ENCODE assay signal across 8 cellular contexts in genomic region chr7:3042861-3043489, GRCh38. TPM values are rescaled to one million over a fixed set of nuclear protein-coding genes. Genes with fewer than 3 reads are reported as not detected.
DNase-seq lines count a peak whose midpoint lies in the region; ATAC-seq lines count a peak whose summit lies in the region.

No MANE protein-coding gene starts in this region.

- DNase-seq in NK-92 treated with Interleukin-12 subunit alpha and Interleukin-12 subunit beta, amount 100 ng/mL, for 24 hours (lab: John Stamatoyannopoulos, UW) = peak; percentile 58
- no peak for DNase-seq in NK-92 (lab: John Stamatoyannopoulos, UW; ENCODE audit: unreplicated experiment)
- DNase-seq in activated CD8-positive, alpha-beta memory T cell treated with anti-CD3 and anti-CD28 coated beads, Interleukin-2, amount 50 U/mL, for 4 hours = peak; percentile 70
- peak; percentile 45 for DNase-seq in iPS-NIHi11 (ENCODE audit: low spot score)
- no peak for DNase-seq in SKM-1 (lab: John Stamatoyannopoulos, UW; ENCODE audit: unreplicated experiment)
- DNase-seq in Right ventricle myocardium superior = no peak

- intact Hi-C loops in Right ventricle myocardium superior (cut with DNase I) = no loop called here

- ATAC-seq in HG03442 (IDR thresholded peaks at IDR 0.05; ENCODE audit: unreplicated experiment) (peak; percentile 63), Right ventricle myocardium superior (ENCODE audit: poor library complexity) (no peak)
- peak; percentile 85 for ATAC-seq in stimulated activated memory B cell treated with anti-CD40 and anti-IgM and Interleukin-4, amounts not matched to agents 10 μg/mL and 1 μg/mL and 100 μg/mL, for 72 hours

- H3K27me3 Mint-ChIP-seq in stimulated activated memory B cell treated with anti-CD40 and anti-IgM and Interleukin-4, amounts not matched to agents 10 μg/mL and 1 μg/mL and 100 μg/mL, for 72 hours = no peaks in the 10 kb centered on the region

- peak overlapping the region; percentile 96 for H3K4me3 Mint-ChIP-seq in stimulated activated memory B cell treated with anti-CD40 and anti-IgM and Interleukin-4, amounts not matched to agents 10 μg/mL and 1 μg/mL and 100 μg/mL, for 72 hours

- H3K9me3 Mint-ChIP-seq in stimulated activated memory B cell treated with anti-CD40 and anti-IgM and Interleukin-4, amounts not matched to agents 10 μg/mL and 1 μg/mL and 100 μg/mL, for 72 hours = no peaks in the 10 kb centered on the region

- H3K4me1 Mint-ChIP-seq in stimulated activated memory B cell treated with anti-CD40 and anti-IgM and Interleukin-4, amounts not matched to agents 10 μg/mL and 1 μg/mL and 100 μg/mL, for 72 hours = peaks cover 45% of the 10 kb centered on the region

- H3K36me3 Mint-ChIP-seq in stimulated activated memory B cell treated with anti-CD40 and anti-IgM and Interleukin-4, amounts not matched to agents 10 μg/mL and 1 μg/mL and 100 μg/mL, for 72 hours = peaks cover 41% of the 10 kb centered on the region

- peak overlapping the region; percentile 92 for H3K27ac Mint-ChIP-seq in stimulated activated memory B cell treated with anti-CD40 and anti-IgM and Interleukin-4, amounts not matched to agents 10 μg/mL and 1 μg/mL and 100 μg/mL, for 72 hours

RNA-seq across cellular contexts. Expression of gene CARD11, which starts 0.7 kb away (rescaled TPM):
- 0.22 TPM for total RNA-seq in Right ventricle myocardium superior

Comparison
In these comparisons a context has a peak if more than half of its experiments do, and no peak if none do; other contexts are left out.
1. DNase-seq: peak in NK-92 treated with Interleukin-12 subunit alpha and Interleukin-12 subunit beta, amount 100 ng/mL, for 24 hours (single experiment), activated CD8-positive, alpha-beta memory T cell treated with anti-CD3 and anti-CD28 coated beads, Interleukin-2, amount 50 U/mL, for 4 hours (single experiment) and iPS-NIHi11 (single experiment); none in NK-92 (single experiment), SKM-1 (single experiment) and Right ventricle myocardium superior (single experiment).